ENCODE assay signal across 14 cellular contexts in the genomic region with DNA sequence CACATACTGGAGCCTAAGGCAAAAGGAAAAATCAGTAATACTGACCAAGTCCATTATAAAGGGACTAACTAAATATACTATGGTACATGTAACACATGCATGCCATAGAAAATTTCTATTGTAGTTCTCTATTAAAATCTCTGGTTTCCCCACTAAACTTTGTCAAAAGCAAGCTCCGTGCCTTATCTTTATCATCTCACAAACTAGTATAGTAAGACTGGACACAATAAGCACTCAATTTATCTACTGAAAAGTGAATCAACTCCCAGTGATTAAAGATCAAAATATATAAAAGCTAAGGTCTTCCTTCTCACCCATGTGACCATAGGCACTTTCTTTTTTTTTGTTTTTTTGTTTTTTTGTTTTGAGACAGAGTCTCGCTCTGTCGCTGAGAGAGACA.
"Had no signal": no experiment of that assay in that cellular context is flagged by ENCODE, and none has a peak within 500 bp of the region (broad histone marks: within the 10 kb centered on the region; RNA-seq: fewer than 3 reads in every experiment).

No MANE protein-coding gene starts in this region.

- H3K4me3 Mint-ChIP-seq: activated T-helper 1 cell treated with anti-CD3 and anti-CD28 coated beads, Interleukin-12 subunit alpha, Interleukin-12 subunit beta, Interleukin-2, Interleukin-4 antibody, amounts not matched to agents 30 ng/mL and 10 ng/mL and 1 ng/mL, durations not matched to agents 14 hours and 24 hours and 36 hours; natural killer cell had no signal

- ATAC-seq: left lobe of liver, natural killer cell had no signal

- H3K9me3 ChIP-seq: right atrium auricular region, tibial nerve, vagina had no signal

- H3K4me1 ChIP-seq: vagina had no signal

- H3K27me3 ChIP-seq: dorsolateral prefrontal cortex, right atrium auricular region, tibial nerve, vagina had no signal

- H3K36me3 Mint-ChIP-seq: natural killer cell had no signal

- H3K36me3 ChIP-seq: right atrium auricular region, tibial nerve, vagina had no signal

- H3K4me3 ChIP-seq: dorsolateral prefrontal cortex, right atrium auricular region, tibial nerve, vagina had no signal

- H3K27ac Mint-ChIP-seq: activated T-helper 1 cell treated with anti-CD3 and anti-CD28 coated beads, Interleukin-12 subunit alpha, Interleukin-12 subunit beta, Interleukin-2, Interleukin-4 antibody, amounts not matched to agents 30 ng/mL and 10 ng/mL and 1 ng/mL, durations not matched to agents 14 hours and 24 hours and 36 hours; natural killer cell had no signal

- H3K27ac ChIP-seq: dorsolateral prefrontal cortex, right atrium auricular region, vagina had no signal

- H3K9me3 Mint-ChIP-seq: activated T-helper 1 cell treated with anti-CD3 and anti-CD28 coated beads, Interleukin-12 subunit alpha, Interleukin-12 subunit beta, Interleukin-2, Interleukin-4 antibody, amounts not matched to agents 30 ng/mL and 10 ng/mL and 1 ng/mL, durations not matched to agents 14 hours and 24 hours and 36 hours; natural killer cell had no signal

- DNase-seq: aorta; dorsolateral prefrontal cortex; islet precursor cell; natural killer cell; small intestine; stimulated activated CD4-positive, alpha-beta T cell treated with anti-CD3 and anti-CD28 coated beads, Interleukin-4, amount 100 ng/mL, for 4 hours; stimulated activated CD8-positive, alpha-beta memory T cell treated with anti-CD3 and anti-CD28 coated beads, Interleukin-4, amount 100 ng/mL, for 48 hours; stimulated activated naive CD4-positive, alpha-beta T cell treated with Interleukin-2 at 50 U/mL for 16 hours; substantia nigra had no signal
